ENCODE assay signal across 25 cellular contexts in the genomic region with DNA sequence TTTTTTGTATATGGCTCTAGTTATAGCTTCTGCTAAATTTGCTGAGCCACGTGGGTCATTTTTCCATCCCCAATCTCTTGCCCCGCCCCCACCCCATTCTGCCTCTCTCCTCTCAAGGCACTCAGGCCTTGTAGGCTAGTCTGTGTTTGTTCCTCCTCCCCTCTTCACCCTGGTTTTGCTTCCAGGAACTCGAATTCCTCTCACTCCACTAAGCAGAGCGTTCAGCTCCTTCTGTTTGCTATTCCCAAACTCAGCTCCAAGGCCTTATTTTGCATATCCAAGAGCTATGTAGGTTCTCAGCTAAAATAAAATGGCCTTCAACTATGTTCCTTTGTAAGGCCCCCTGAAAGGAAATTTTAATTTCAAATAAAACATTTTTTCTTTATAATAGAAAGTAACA.
DNase-seq lines count a peak whose midpoint lies in the region; ATAC-seq, FAIRE-seq and TF ChIP-seq lines count a peak whose summit lies in the region.
"Had no signal": no experiment of that assay in that cellular context is flagged by ENCODE, and none has a peak within 500 bp of the region (broad histone marks: within the 10 kb centered on the region; RNA-seq: fewer than 3 reads in every experiment).

No MANE protein-coding gene starts in this region.

- H3K27ac ChIP-seq in A549 (no peak overlapping the region), A673 (ENCODE audit: low read depth, low read length, poor library complexity, severe bottlenecking) (no peak overlapping the region)
- H3K27ac ChIP-seq: SK-N-MC had no signal

- TF ChIP-seq POLR2A in A549 (IDR thresholded peaks at IDR 0.05; ENCODE audit: low read length), result no peak

- CTCF ChIA-PET in A549 (lab: Yijun Ruan, JAX) (no interaction called here), A673 (lab: Charles Lee) (no interaction called here)

- no peak for FAIRE-seq in A549 (lab: Jason Lieb, UNC)
- FAIRE-seq: G401.6 had no signal

- no peak for TF ChIP-seq EP300 in A549 (IDR thresholded peaks at IDR 0.05)

- intact Hi-C loops in A673 (cut with micrococcal nuclease; ENCODE audit: unreplicated experiment), result loop anchor here (5.0 to 10.0 kb wide), 2 partner anchors 519 to 652 kb away; no protein-coding TSS in a partner anchor

- POLR2A ChIA-PET in A549 (lab: Yijun Ruan, JAX) (interaction anchor here (0.6 kb wide), 1 partner anchor 20 kb away, joined by 3 read pairs; no protein-coding TSS in a partner anchor), A673 (lab: Charles Lee; ENCODE audit: low non-redundant PET) (no interaction called here)

- 0 out of 3 replicates have a peak overlapping the region, but pooled peaks have one; percentile 14 for H3K4me2 ChIP-seq in A549

- TF ChIP-seq CTCF in A549 (IDR thresholded peaks at IDR 0.05) (no peak), A673 (conservative IDR thresholded peaks at IDR 0.05; ENCODE audit: low read depth, low read length) (no peak)

- no peaks in the 10 kb centered on the region for H3K27me3 ChIP-seq in A673 (replicated peaks; ENCODE audit: insufficient read depth, low read depth, low read length, poor library complexity)

- TF ChIP-seq RAD21 in A549 (conservative IDR thresholded peaks at IDR 0.05 in 1 of 2, IDR thresholded peaks at IDR 0.05 in 1 of 2), result no peak

- DNase-seq in A549 (ENCODE audit: low read depth in 1 of 2, low spot score in 1 of 2), result no peak
- peak; percentile 22 for DNase-seq in OCI-M1 (lab: John Stamatoyannopoulos, UW)
- DNase-seq in cerebellum (ENCODE audit: low spot score), result peak; percentile 1
- DNase-seq in iPS-NIHi7 (ENCODE audit: extremely low spot score), result peak; percentile 14
- no peak for DNase-seq in NCI-H1048 (lab: John Stamatoyannopoulos, UW)
- no peak for DNase-seq in A673 (ENCODE audit: low spot score)
- no peak for DNase-seq in activated CD8-positive, alpha-beta memory T cell treated with anti-CD3 and anti-CD28 coated beads for 24 hours
- DNase-seq: AML-193; C1 segment of cervical spinal cord; CD4-positive, alpha-beta memory T cell; COR-L47; GOT3; HCEC 1CT; NCI-H1092 treated with DMSO at 0.1 percent for 48 hours; NCI-H1436; NCI-H187; NCI-H2081 treated with DMSO at 0.1 percent for 48 hours; NCI-H524 treated with DMSO at 0.1 percent for 48 hours; NCI-H774; SIG-M5; SW 1271 had no signal

- H3K4me3 ChIP-seq in A549 (no peak overlapping the region), A673 (ENCODE audit: low read depth, low read length, poor library complexity, severe bottlenecking) (no peak overlapping the region)
- H3K4me3 ChIP-seq: SK-N-MC had no signal

- no TSS peak for BruUV-seq in A673 (replicated peaks; lab: Mats Ljungman, UMichigan)

- no peaks in the 10 kb centered on the region for H3K9me3 ChIP-seq in A549
- H3K9me3 ChIP-seq in A673 (ENCODE audit: low read depth, low read length, poor library complexity, severe bottlenecking), result no peaks in the 10 kb centered on the region

- ATAC-seq in A549 (no peak), HG03135 (IDR thresholded peaks at IDR 0.05; ENCODE audit: unreplicated experiment) (no peak)
- ATAC-seq: Panc1 had no signal

- H3K36me3 ChIP-seq in A673 (ENCODE audit: insufficient read depth, low read length, poor library complexity, severe bottlenecking), result no peaks in the 10 kb centered on the region

- 0 out of 3 replicates have a peak, but pooled peaks cover 3% of the 10 kb centered on the region for H3K4me1 ChIP-seq in A549
- H3K4me1 ChIP-seq in A673 (ENCODE audit: insufficient read depth, low read length, poor library complexity, severe bottlenecking), result no peaks in the 10 kb centered on the region

- 11% methylated on average over 3 of the region's 4 CpGs for WGBS in A549 (ENCODE audit: missing lambda C conversion rate)

TF ChIP-seq in A549, 52 proteins besides CTCF, POLR2A, EP300 and RAD21:
- TF ChIP-seq CHD2 (IDR thresholded peaks at IDR 0.05; ENCODE audit: low read length, partially characterized antibody) (no peak), BHLHE40 (IDR thresholded peaks at IDR 0.05; ENCODE audit: low read depth, low read length) (no peak), HOXB13 (CRISPR knock-in tag; IDR thresholded peaks at IDR 0.05; ENCODE audit: low read depth) (no peak), PBX3 (IDR thresholded peaks at IDR 0.05) (no peak), USF2 (IDR thresholded peaks at IDR 0.05) (no peak), JUNB (IDR thresholded peaks at IDR 0.05) (no peak), HOXB5 (CRISPR knock-in tag; IDR thresholded peaks at IDR 0.05) (no peak)

Comparison
In these comparisons a context has a peak if more than half of its experiments do, and no peak if none do; other contexts are left out.
1. DNase-seq: peak in OCI-M1 (single experiment), cerebellum (single experiment) and iPS-NIHi7 (single experiment); none in A549 (0 of 2), NCI-H1048 (single experiment), A673 (single experiment) and activated CD8-positive, alpha-beta memory T cell treated with anti-CD3 and anti-CD28 coated beads for 24 hours (single experiment).